In genomic region chr3:13343601-13344000, GRCh38 we compare ENCODE assay signal across 2 cellular contexts.
A peak's percentile ranks its signal among the peaks of the same experiment; 100 is the strongest.
TF ChIP-seq lines count a peak whose summit lies in the region.

No MANE protein-coding gene starts in this region.

TF ChIP-seq in HepG2, 621 proteins besides CTCF, POLR2A, EP300 and RAD21 (continued from another document):
- peak; percentile 26 for TF ChIP-seq AGO2 (optimal IDR thresholded peaks at IDR 0.05; ENCODE audit: low read depth, low read length)
- TF ChIP-seq ELF3 (CRISPR knock-in tag; IDR thresholded peaks at IDR 0.05): no peak
- no peak for TF ChIP-seq HNRNPL (IDR thresholded peaks at IDR 0.05; ENCODE audit: low read depth, low read length)

TF ChIP-seq in SK-N-SH, 30 proteins besides CTCF, POLR2A, EP300 and RAD21 (continued from another document):
- TF ChIP-seq, protein P1, sequence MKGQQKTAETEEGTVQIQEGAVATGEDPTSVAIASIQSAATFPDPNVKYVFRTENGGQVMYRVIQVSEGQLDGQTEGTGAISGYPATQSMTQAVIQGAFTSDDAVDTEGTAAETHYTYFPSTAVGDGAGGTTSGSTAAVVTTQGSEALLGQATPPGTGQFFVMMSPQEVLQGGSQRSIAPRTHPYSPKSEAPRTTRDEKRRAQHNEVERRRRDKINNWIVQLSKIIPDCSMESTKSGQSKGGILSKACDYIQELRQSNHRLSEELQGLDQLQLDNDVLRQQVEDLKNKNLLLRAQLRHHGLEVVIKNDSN (IDR thresholded peaks at IDR 0.05; ENCODE audit: borderline replicate concordance, low read depth): no peak
